20 cellular contexts compared by ENCODE assay signal in genomic region chr2:222142027-222142426, GRCh38.
A peak's percentile ranks its signal among the peaks of the same experiment; 100 is the strongest.
DNase-seq lines count a peak whose midpoint lies in the region; ATAC-seq and TF ChIP-seq lines count a peak whose summit lies in the region.
"Had no signal": no experiment of that assay in that cellular context is flagged by ENCODE, and none has a peak within 500 bp of the region (broad histone marks: within the 10 kb centered on the region; RNA-seq: fewer than 3 reads in every experiment).

No MANE protein-coding gene starts in this region.

- H3K9me3 ChIP-seq in naive thymus-derived CD4-positive, alpha-beta T cell (ENCODE audit: control insufficient read depth in 2 of 3, low read length in 3 of 3), result no peaks in the 10 kb centered on the region
- H3K9me3 ChIP-seq in mucosa of descending colon, result no peaks in the 10 kb centered on the region
- H3K9me3 ChIP-seq: sigmoid colon, suprapubic skin had no signal

- no peak overlapping the region for H3K4me3 ChIP-seq in AG10803 (ENCODE audit: low read length)
- H3K4me3 ChIP-seq in naive thymus-derived CD4-positive, alpha-beta T cell (ENCODE audit: low read length), result no peak overlapping the region
- H3K4me3 ChIP-seq in mucosa of descending colon, result no peak overlapping the region
- H3K4me3 ChIP-seq: cardiac muscle cell, hepatocyte, sigmoid colon, suprapubic skin had no signal

- peak; percentile 39 for DNase-seq in AG10803 (ENCODE audit: low read depth)
- DNase-seq in HFFc6, result peak; percentile 6
- peak; percentile 5 for DNase-seq in SW480 (ENCODE audit: low spot score)
- DNase-seq in iPS-NIHi11 (ENCODE audit: low spot score), result peak; percentile 34
- no peak for DNase-seq in naive thymus-derived CD4-positive, alpha-beta T cell
- no peak for DNase-seq in mucosa of descending colon
- DNase-seq in NCI-H2107 (lab: John Stamatoyannopoulos, UW), result no peak
- DNase-seq: activated CD4-positive, alpha-beta T cell treated with anti-CD3 and anti-CD28 coated beads, Interleukin-2, amount 50 U/mL, for 1 hour; activated naive CD4-positive, alpha-beta T cell treated with anti-CD3 and anti-CD28 coated beads, Interleukin-2, amount 50 U/mL, for 16 hours; left cardiac atrium; NCI-H1417; occipital lobe; sigmoid colon; stimulated activated CD4-positive, alpha-beta T cell treated with anti-CD3 and anti-CD28 coated beads, Interleukin-4, amount 100 ng/mL, for 1 hour; stimulated activated CD8-positive, alpha-beta memory T cell treated with anti-CD3 and anti-CD28 coated beads, Interleukin-4, amount 100 ng/mL, for 48 hours had no signal

- no peak overlapping the region for H3K4me3 Mint-ChIP-seq in HFFc6
- no peak overlapping the region for H3K4me3 Mint-ChIP-seq in naive thymus-derived CD4-positive, alpha-beta T cell

- no peaks in the 10 kb centered on the region for H3K27me3 ChIP-seq in naive thymus-derived CD4-positive, alpha-beta T cell (ENCODE audit: control insufficient read depth in 2 of 2, insufficient read depth in 2 of 2, low read length in 2 of 2)
- H3K27me3 ChIP-seq: cardiac muscle cell, hepatocyte, sigmoid colon had no signal

- CTCF ChIA-PET in naive thymus-derived CD4-positive, alpha-beta T cell (lab: Charles Lee), result no interaction called here

- no peaks in the 10 kb centered on the region for H3K4me1 ChIP-seq in naive thymus-derived CD4-positive, alpha-beta T cell (ENCODE audit: control insufficient read depth in 2 of 2, insufficient read depth in 2 of 2, low read length in 2 of 2)
- H3K4me1 ChIP-seq in mucosa of descending colon (ENCODE audit: low read depth), result no peaks in the 10 kb centered on the region
- H3K4me1 ChIP-seq: sigmoid colon, suprapubic skin had no signal

- intact Hi-C loops in naive thymus-derived CD4-positive, alpha-beta T cell (cut with micrococcal nuclease), result no loop called here
- intact Hi-C loops in mucosa of descending colon (cut with DNase I, micrococcal nuclease), result no loop called here

- TF ChIP-seq CTCF in AG10803 (conservative IDR thresholded peaks at IDR 0.05; ENCODE audit: low read length) (no peak), HFFc6 (IDR thresholded peaks at IDR 0.05) (no peak), mucosa of descending colon (IDR thresholded peaks at IDR 0.05) (no peak)

- H3K36me3 ChIP-seq in naive thymus-derived CD4-positive, alpha-beta T cell (ENCODE audit: control insufficient read depth in 2 of 3, insufficient read depth in 3 of 3, low read length in 3 of 3), result no peaks in the 10 kb centered on the region
- no peaks in the 10 kb centered on the region for H3K36me3 ChIP-seq in mucosa of descending colon (ENCODE audit: low read depth)
- H3K36me3 ChIP-seq: cardiac muscle cell, sigmoid colon, suprapubic skin had no signal

- peaks cover 9% of the 10 kb centered on the region for H3K9me3 Mint-ChIP-seq in HFFc6
- peaks cover 0 to 25% (median 4%) of the 10 kb centered on the region in 11 donors for H3K9me3 Mint-ChIP-seq in naive thymus-derived CD4-positive, alpha-beta T cell

- H3K4me1 Mint-ChIP-seq in HFFc6 (ENCODE audit: low read depth), result peaks cover 9% of the 10 kb centered on the region; the same call in 1 of the 2 replicates
- H3K4me1 Mint-ChIP-seq in naive thymus-derived CD4-positive, alpha-beta T cell, result no peaks in the 10 kb centered on the region

- H3K27me3 Mint-ChIP-seq in HFFc6 (ENCODE audit: insufficient read depth), result no peaks in the 10 kb centered on the region; the same call in 1 of the 2 replicates
- peaks cover 0 to 4% (median 0%) of the 10 kb centered on the region in 5 donors for H3K27me3 Mint-ChIP-seq in naive thymus-derived CD4-positive, alpha-beta T cell

- POLR2A ChIA-PET in naive thymus-derived CD4-positive, alpha-beta T cell (lab: Charles Lee), result no interaction called here

- H3K27ac Mint-ChIP-seq in HFFc6, result no peak overlapping the region
- no peak overlapping the region for H3K27ac Mint-ChIP-seq in naive thymus-derived CD4-positive, alpha-beta T cell

- H3K27ac ChIP-seq in naive thymus-derived CD4-positive, alpha-beta T cell (ENCODE audit: low read depth, low read length), result no peak overlapping the region
- H3K27ac ChIP-seq: cardiac muscle cell, hepatocyte, HL-60, sigmoid colon, suprapubic skin had no signal

- no peaks in the 10 kb centered on the region for H3K36me3 Mint-ChIP-seq in HFFc6 (ENCODE audit: low read depth)
- H3K36me3 Mint-ChIP-seq in naive thymus-derived CD4-positive, alpha-beta T cell, result no peaks in the 10 kb centered on the region

- no peak for ATAC-seq in naive thymus-derived CD4-positive, alpha-beta T cell
- ATAC-seq in mucosa of descending colon, result no peak
- no peak for ATAC-seq in GM18873 (IDR thresholded peaks at IDR 0.05; ENCODE audit: low FRiP score, unreplicated experiment)
- ATAC-seq: left cardiac atrium had no signal

Comparison
In these comparisons a context has a peak if more than half of its experiments do, and no peak if none do; other contexts are left out.
1. DNase-seq: peak in AG10803 (single experiment), HFFc6 (single experiment), SW480 (single experiment) and iPS-NIHi11 (single experiment); none in naive thymus-derived CD4-positive, alpha-beta T cell (0 of 9), mucosa of descending colon (0 of 3) and NCI-H2107 (single experiment).